20 cellular contexts compared by ENCODE assay signal in the genomic region with DNA sequence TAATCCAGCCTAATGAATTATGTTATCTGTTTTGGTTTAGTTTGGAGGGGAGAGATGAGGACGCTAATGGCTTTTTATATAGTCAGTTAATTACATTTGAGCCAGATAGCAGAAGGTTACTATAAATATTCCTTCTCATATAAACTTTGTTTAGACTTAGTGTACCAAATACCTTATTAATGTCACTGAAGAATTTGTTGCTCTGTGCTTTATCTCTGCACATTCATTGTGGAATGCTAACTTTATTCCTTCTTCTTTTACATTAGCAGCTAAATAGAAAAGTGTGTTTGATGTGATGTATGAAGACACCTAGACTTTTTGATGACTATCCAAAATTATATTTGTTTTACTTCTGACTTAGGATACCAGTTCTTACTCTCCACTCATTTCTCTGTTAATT.
"Had no signal": no experiment of that assay in that cellular context is flagged by ENCODE, and none has a peak within 500 bp of the region (broad histone marks: within the 10 kb centered on the region; RNA-seq: fewer than 3 reads in every experiment).

No MANE protein-coding gene starts in this region.

- H3K36me3 ChIP-seq: left lung, ovary, right atrium auricular region, right lobe of liver, tibial nerve, uterus had no signal

- H3K9me3 ChIP-seq: left lung, mucosa of descending colon, right atrium auricular region, tibial nerve, uterus had no signal

- DNase-seq: hypothalamus; immature natural killer cell; kidney; left colon; left lung; mesendoderm; midbrain; mucosa of descending colon; naive thymus-derived CD4-positive, alpha-beta T cell; ovary; right lobe of liver; stimulated activated CD4-positive, alpha-beta T cell treated with anti-CD3 and anti-CD28 coated beads, Interleukin-12 subunit alpha, Interleukin-12 subunit beta, amount 100 ng/mL, for 4 hours; stimulated activated CD4-positive, alpha-beta T cell treated with anti-CD3 and anti-CD28 coated beads, Interleukin-15, amount 100 ng/mL, for 24 hours; stimulated activated CD4-positive, alpha-beta T cell treated with anti-CD3 and anti-CD28 coated beads, Interleukin-4, amount 100 ng/mL, for 24 hours; stimulated activated naive CD4-positive, alpha-beta T cell; uterus had no signal

- FAIRE-seq: islet of Langerhans, kidney had no signal

- H3K4me1 ChIP-seq: right atrium auricular region, right lobe of liver, tibial nerve, uterus had no signal

- H3K27ac ChIP-seq: left lung, ovary, right atrium auricular region, right lobe of liver, tibial nerve, uterus had no signal

- H3K4me3 ChIP-seq: left lung, lung, mucosa of descending colon, ovary, right atrium auricular region, right lobe of liver, tibial nerve, uterus had no signal

- H3K27me3 ChIP-seq: left lung, ovary, right atrium auricular region, right lobe of liver, tibial nerve, uterus had no signal
